Comparison of ENCODE assay signal across 18 cellular contexts in the genomic region with DNA sequence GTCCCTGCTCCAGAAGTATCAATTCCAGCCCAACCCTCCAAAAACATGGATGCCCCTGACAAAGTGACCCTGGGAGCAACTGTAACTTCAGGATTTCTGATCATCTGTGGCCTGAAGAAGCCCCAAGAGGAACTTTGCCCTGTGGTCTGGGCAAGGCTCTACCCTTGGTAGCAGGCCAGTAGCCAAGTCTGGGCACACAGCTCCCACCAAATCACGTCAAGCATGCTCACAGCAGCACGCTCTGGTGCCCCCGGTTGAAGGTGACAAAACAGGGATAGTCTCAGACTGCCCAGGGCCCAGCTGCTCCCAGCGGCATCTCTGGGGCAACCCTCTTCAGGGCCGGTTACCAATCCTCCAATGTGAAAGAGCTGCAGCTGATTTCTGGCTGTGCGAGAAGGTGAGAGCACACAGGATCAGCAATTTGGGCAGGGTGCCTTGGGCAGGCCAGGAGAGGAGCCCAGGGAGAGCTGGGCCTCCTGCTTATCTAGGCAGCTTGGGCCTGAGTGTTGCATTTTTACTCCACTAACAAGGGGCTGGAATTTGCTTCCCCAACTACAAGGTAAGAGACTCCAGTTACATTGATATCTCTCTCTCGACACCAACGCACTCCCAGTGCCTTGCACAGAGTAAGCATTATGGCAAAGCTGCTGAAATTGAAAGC.
DNase-seq lines count a peak whose midpoint lies in the region; ATAC-seq and TF ChIP-seq lines count a peak whose summit lies in the region.
"Had no signal": no experiment of that assay in that cellular context is flagged by ENCODE, and none has a peak within 500 bp of the region (broad histone marks: within the 10 kb centered on the region; RNA-seq: fewer than 3 reads in every experiment).

No MANE protein-coding gene starts in this region.

- H3K27me3 Mint-ChIP-seq in activated T-helper 2 cell treated with anti-CD3 and anti-CD28 coated beads, Interferon-gamma antibody, Interleukin-2, Interleukin-4, amounts not matched to agents 10 μg/mL and 5 μg/mL and 100 μg/mL, durations not matched to agents 14 hours and 24 hours and 36 hours (ENCODE audit: low read depth): no peaks in the 10 kb centered on the region
- H3K27me3 Mint-ChIP-seq in stimulated activated naive CD8-positive, alpha-beta T cell treated with anti-CD3 and anti-CD28 coated beads, Interleukin-15, amount 100 ng/mL, for 72 hours: no peaks in the 10 kb centered on the region
- H3K27me3 Mint-ChIP-seq: CD4-positive, CD25-positive, alpha-beta regulatory T cell had no signal

- H3K27ac ChIP-seq in heart left ventricle (peak overlapping the region in 2 of 12 donors; percentile 24), right atrium auricular region (peak overlapping the region in 1 of 2 donors; percentile 27), cingulate gyrus (ENCODE audit: low read depth, low read length) (peak overlapping the region; percentile 25)
- H3K27ac ChIP-seq: SJSA1 had no signal

- H3K4me3 ChIP-seq in heart left ventricle: no peak overlapping the region
- H3K4me3 ChIP-seq in right atrium auricular region: no peak overlapping the region
- H3K4me3 ChIP-seq: SJSA1 had no signal

- TF ChIP-seq POLR2A in heart left ventricle (IDR thresholded peaks at IDR 0.05): no peak

- H3K4me3 Mint-ChIP-seq in activated T-helper 2 cell treated with anti-CD3 and anti-CD28 coated beads, Interferon-gamma antibody, Interleukin-2, Interleukin-4, amounts not matched to agents 10 μg/mL and 5 μg/mL and 100 μg/mL, durations not matched to agents 14 hours and 24 hours and 36 hours (ENCODE audit: low read depth): no peak overlapping the region
- no peak overlapping the region for H3K4me3 Mint-ChIP-seq in stimulated activated naive CD8-positive, alpha-beta T cell treated with anti-CD3 and anti-CD28 coated beads, Interleukin-15, amount 100 ng/mL, for 72 hours
- H3K4me3 Mint-ChIP-seq: CD4-positive, CD25-positive, alpha-beta regulatory T cell had no signal

- H3K36me3 ChIP-seq in heart left ventricle: no peaks in the 10 kb centered on the region
- H3K36me3 ChIP-seq in right atrium auricular region: no peaks in the 10 kb centered on the region
- H3K36me3 ChIP-seq: SJSA1 had no signal

- peaks cover 0 to 6% (median 0%) of the 10 kb centered on the region in 12 donors for H3K9me3 ChIP-seq in heart left ventricle
- H3K9me3 ChIP-seq in right atrium auricular region: no peaks in the 10 kb centered on the region
- H3K9me3 ChIP-seq: SJSA1 had no signal

- H3K4me1 Mint-ChIP-seq in activated T-helper 2 cell treated with anti-CD3 and anti-CD28 coated beads, Interferon-gamma antibody, Interleukin-2, Interleukin-4, amounts not matched to agents 10 μg/mL and 5 μg/mL and 100 μg/mL, durations not matched to agents 14 hours and 24 hours and 36 hours (ENCODE audit: low read depth): no peaks in the 10 kb centered on the region
- no peaks in the 10 kb centered on the region for H3K4me1 Mint-ChIP-seq in stimulated activated naive CD8-positive, alpha-beta T cell treated with anti-CD3 and anti-CD28 coated beads, Interleukin-15, amount 100 ng/mL, for 72 hours
- H3K4me1 Mint-ChIP-seq: CD4-positive, CD25-positive, alpha-beta regulatory T cell had no signal

- intact Hi-C loops in heart left ventricle (cut with DNase I): no loop called here
- intact Hi-C loops in activated T-helper 2 cell treated with anti-CD3 and anti-CD28 coated beads, Interferon-gamma antibody, Interleukin-2, Interleukin-4, amounts not matched to agents 10 μg/mL and 5 μg/mL and 100 μg/mL, durations not matched to agents 14 hours and 24 hours and 36 hours (cut with micrococcal nuclease): no loop called here

- TF ChIP-seq CTCF in heart left ventricle (IDR thresholded peaks at IDR 0.05): no peak
- no peak for TF ChIP-seq CTCF in right atrium auricular region (IDR thresholded peaks at IDR 0.05)

- 52 to 72% (median 65%) methylated on average over 8 of the region's 8 CpGs for WGBS in heart left ventricle, 4 donors

- no peaks in the 10 kb centered on the region for H3K36me3 Mint-ChIP-seq in activated T-helper 2 cell treated with anti-CD3 and anti-CD28 coated beads, Interferon-gamma antibody, Interleukin-2, Interleukin-4, amounts not matched to agents 10 μg/mL and 5 μg/mL and 100 μg/mL, durations not matched to agents 14 hours and 24 hours and 36 hours (ENCODE audit: low read depth)
- H3K36me3 Mint-ChIP-seq: CD4-positive, CD25-positive, alpha-beta regulatory T cell had no signal

- ATAC-seq in heart left ventricle (peak in 3 of 4 donors; percentile 22 to 47 (median 44)), left lobe of liver (peak; percentile 58), GM19455 (IDR thresholded peaks at IDR 0.05; ENCODE audit: unreplicated experiment) (no peak)
- ATAC-seq in stimulated activated naive CD8-positive, alpha-beta T cell treated with anti-CD3 and anti-CD28 coated beads, Interleukin-15, amount 100 ng/mL, for 72 hours: no peak
- ATAC-seq: PC-3 had no signal

- H3K9me3 Mint-ChIP-seq in activated T-helper 2 cell treated with anti-CD3 and anti-CD28 coated beads, Interferon-gamma antibody, Interleukin-2, Interleukin-4, amounts not matched to agents 10 μg/mL and 5 μg/mL and 100 μg/mL, durations not matched to agents 14 hours and 24 hours and 36 hours: no peaks in the 10 kb centered on the region
- no peaks in the 10 kb centered on the region for H3K9me3 Mint-ChIP-seq in stimulated activated naive CD8-positive, alpha-beta T cell treated with anti-CD3 and anti-CD28 coated beads, Interleukin-15, amount 100 ng/mL, for 72 hours
- H3K9me3 Mint-ChIP-seq: CD4-positive, CD25-positive, alpha-beta regulatory T cell had no signal

- H3K27me3 ChIP-seq in heart left ventricle (peaks cover 0 to 3% (median 0%) of the 10 kb centered on the region in 9 donors), right atrium auricular region (no peaks in the 10 kb centered on the region)
- H3K27me3 ChIP-seq: SJSA1 had no signal

- DNase-seq in heart left ventricle (no peak), right atrium auricular region (ENCODE audit: low spot score) (no peak), left lobe of liver (ENCODE audit: low spot score) (peak; percentile 53)
- no peak for DNase-seq in activated T-helper 2 cell treated with anti-CD3 and anti-CD28 coated beads, Interferon-gamma antibody, Interleukin-2, Interleukin-4, amounts not matched to agents 10 μg/mL and 5 μg/mL and 100 μg/mL, durations not matched to agents 14 hours and 24 hours and 36 hours (ENCODE audit: low spot score)
- DNase-seq in stimulated activated naive CD8-positive, alpha-beta T cell treated with anti-CD3 and anti-CD28 coated beads, Interleukin-15, amount 100 ng/mL, for 72 hours: no peak
- DNase-seq: CD4-positive, CD25-positive, alpha-beta regulatory T cell; H7; IMR-90; KG1; MM.1S; NCI-H2029; NCI-H446 treated with DMSO at 0.1 percent for 48 hours; NCI-H526; NK-92 treated with Interleukin-12 subunit alpha and Interleukin-12 subunit beta, amount 100 ng/mL, for 24 hours; PC-3 had no signal

- H3K27ac Mint-ChIP-seq in activated T-helper 2 cell treated with anti-CD3 and anti-CD28 coated beads, Interferon-gamma antibody, Interleukin-2, Interleukin-4, amounts not matched to agents 10 μg/mL and 5 μg/mL and 100 μg/mL, durations not matched to agents 14 hours and 24 hours and 36 hours: no peak overlapping the region
- no peak overlapping the region for H3K27ac Mint-ChIP-seq in stimulated activated naive CD8-positive, alpha-beta T cell treated with anti-CD3 and anti-CD28 coated beads, Interleukin-15, amount 100 ng/mL, for 72 hours
- H3K27ac Mint-ChIP-seq: CD4-positive, CD25-positive, alpha-beta regulatory T cell had no signal

- peaks cover 0 to 11% (median 0%) of the 10 kb centered on the region in 12 donors for H3K4me1 ChIP-seq in heart left ventricle
- H3K4me1 ChIP-seq in right atrium auricular region: no peaks in the 10 kb centered on the region
- H3K4me1 ChIP-seq: SJSA1 had no signal

Comparison
In these comparisons a context has a peak if more than half of its experiments do, and no peak if none do; other contexts are left out.
1. ATAC-seq: peak in heart left ventricle (3 of 4) and left lobe of liver (single experiment); none in GM19455 (single experiment) and stimulated activated naive CD8-positive, alpha-beta T cell treated with anti-CD3 and anti-CD28 coated beads, Interleukin-15, amount 100 ng/mL, for 72 hours (single experiment).